ENCODE assay signal across 8 cellular contexts in genomic region chr5:108380531-108381021, GRCh38. TPM values are rescaled to one million over a fixed set of nuclear protein-coding genes. Genes with fewer than 3 reads are reported as not detected.
A peak's percentile ranks its signal among the peaks of the same experiment; 100 is the strongest.
DNase-seq lines count a peak whose midpoint lies in the region; ATAC-seq and TF ChIP-seq lines count a peak whose summit lies in the region.

No MANE protein-coding gene starts in this region.

- peaks cover 0 to 27% (median 17%) of the 10 kb centered on the region in 12 donors for H3K4me1 ChIP-seq in heart left ventricle

- ATAC-seq in GM18867 (IDR thresholded peaks at IDR 0.05; ENCODE audit: unreplicated experiment) (peak; percentile 27), HG03095 (IDR thresholded peaks at IDR 0.05; ENCODE audit: unreplicated experiment) (peak; percentile 32), heart left ventricle (peak; percentile 18 to 56 (median 37))

- no peak for TF ChIP-seq CTCF in heart left ventricle (IDR thresholded peaks at IDR 0.05)

- no peaks in the 10 kb centered on the region for H3K27me3 Mint-ChIP-seq in activated naive CD4-positive, alpha-beta T cell treated with anti-CD3 and anti-CD28 coated beads, Interleukin-2, amount 50 U/mL, for 24 hours

- H3K36me3 Mint-ChIP-seq in activated naive CD4-positive, alpha-beta T cell treated with anti-CD3 and anti-CD28 coated beads, Interleukin-2, amount 50 U/mL, for 24 hours: peaks cover 10% of the 10 kb centered on the region

- peak overlapping the region; percentile 66 to 96 (median 92) for H3K4me3 ChIP-seq in heart left ventricle

- H3K9me3 Mint-ChIP-seq in activated naive CD4-positive, alpha-beta T cell treated with anti-CD3 and anti-CD28 coated beads, Interleukin-2, amount 50 U/mL, for 24 hours: peaks cover 10% of the 10 kb centered on the region

- intact Hi-C loops in heart left ventricle (cut with DNase I): loop anchor here in 2 of 10 donors (10.0 kb wide), 2 partner anchors 364 to 1024 kb away; partner anchors contain the start of genes FER (in 1 of the 2) and PJA2 (in 1 of the 2)

- H3K36me3 ChIP-seq in heart left ventricle: no peaks in the 10 kb centered on the region

- TF ChIP-seq POLR2A in heart left ventricle (IDR thresholded peaks at IDR 0.05): no peak

- peak; percentile 46 for DNase-seq in AG20443 (ENCODE audit: low spot score)
- DNase-seq in RPMI8226: peak; percentile 28
- DNase-seq in heart left ventricle: peak; percentile 67 to 77 (median 72)
- DNase-seq in putamen (ENCODE audit: low spot score): peak; percentile 49
- DNase-seq in mucosa of gallbladder (ENCODE audit: low spot score): no peak

- no peaks in the 10 kb centered on the region for H3K27me3 ChIP-seq in heart left ventricle

- H3K9me3 ChIP-seq in heart left ventricle: peaks cover 0 to 16% (median 7%) of the 10 kb centered on the region in 12 donors

- peak overlapping the region; percentile 90 for H3K27ac Mint-ChIP-seq in activated naive CD4-positive, alpha-beta T cell treated with anti-CD3 and anti-CD28 coated beads, Interleukin-2, amount 50 U/mL, for 24 hours

- H3K4me3 Mint-ChIP-seq in activated naive CD4-positive, alpha-beta T cell treated with anti-CD3 and anti-CD28 coated beads, Interleukin-2, amount 50 U/mL, for 24 hours: peak overlapping the region; percentile 89

- peak overlapping the region; percentile 95 to 100 (median 99) for H3K27ac ChIP-seq in heart left ventricle

- H3K4me1 Mint-ChIP-seq in activated naive CD4-positive, alpha-beta T cell treated with anti-CD3 and anti-CD28 coated beads, Interleukin-2, amount 50 U/mL, for 24 hours: peaks cover 47% of the 10 kb centered on the region

- 0 to 3% (median 1%) methylated on average over 7 to 43 of the region's 43 CpGs for WGBS in heart left ventricle, 4 donors

RNA-seq across cellular contexts. Expression of gene FBXL17, which starts 1.3 kb away (rescaled TPM):
- total RNA-seq in heart left ventricle (10 to 100 TPM; 25.9 to 39.4 (median 33.6) TPM), mucosa of gallbladder (22.7 TPM)
- polyA plus RNA-seq in heart left ventricle: 10 to 100 TPM; 10.2 to 15.7 TPM
